ENCODE assay signal across 33 cellular contexts in genomic region chr18:69866250-69866649, GRCh38.
"Had no signal": no experiment of that assay in that cellular context is flagged by ENCODE, and none has a peak within 500 bp of the region (broad histone marks: within the 10 kb centered on the region; RNA-seq: fewer than 3 reads in every experiment).

No MANE protein-coding gene starts in this region.

- H3K27me3 ChIP-seq: breast epithelium, foreskin keratinocyte, heart left ventricle, left lung, sigmoid colon, thyroid gland, upper lobe of left lung, vagina had no signal

- DNase-seq: activated CD4-positive, alpha-beta T cell treated with anti-CD3 and anti-CD28 coated beads for 36 hours; activated CD4-positive, alpha-beta T cell treated with anti-CD3 and anti-CD28 coated beads, Interleukin-2, amount 50 U/mL, for 4 hours; activated CD4-positive, CD25-positive, alpha-beta regulatory T cell; activated naive CD4-positive, alpha-beta T cell; activated T-cell treated with anti-CD3 and anti-CD28 coated beads for 4 hours; activated T-cell treated with anti-CD3 and anti-CD28 coated beads, Interleukin-2, amount 50 U/mL, for 72 hours; central memory CD4-positive, alpha-beta T cell; endodermal cell; foreskin keratinocyte; heart left ventricle; kidney glomerular epithelial cell; left lung; lower lobe of right lung; mesenchymal stem cell; nucleus accumbens; psoas muscle; sigmoid colon; small intestine; stimulated activated CD4-positive, alpha-beta T cell treated with anti-CD3 and anti-CD28 coated beads, Interleukin-1b, Interleukin-23, amount 100 ng/mL, for 48 hours; stimulated activated CD4-positive, alpha-beta T cell treated with anti-CD3 and anti-CD28 coated beads, Interleukin-4, amount 100 ng/mL, for 4 hours; stimulated activated CD8-positive, alpha-beta memory T cell treated with anti-CD3 and anti-CD28 coated beads, Interleukin-4, amount 100 ng/mL, for 48 hours; stimulated activated naive CD8-positive, alpha-beta T cell treated with anti-CD3 and anti-CD28 coated beads, Interleukin-15, amount 100 ng/mL, for 72 hours; T-helper 17 cell; T1000; thyroid gland; upper lobe of left lung had no signal

- H3K9me3 ChIP-seq: breast epithelium, heart left ventricle, left lung, lower lobe of right lung, psoas muscle, sigmoid colon, thyroid gland, upper lobe of left lung, vagina had no signal

- ATAC-seq: activated CD4-positive, alpha-beta T cell treated with anti-CD3 and anti-CD28 coated beads for 36 hours; activated naive CD4-positive, alpha-beta T cell treated with anti-CD3 and anti-CD28 coated beads, Interleukin-2, amount 50 U/mL, for 72 hours; activated T-cell treated with anti-CD3 and anti-CD28 coated beads, Interleukin-2, amount 50 U/mL, for 72 hours; esophagus mucosa; foreskin keratinocyte; heart left ventricle; left lung; lower lobe of right lung; psoas muscle; stimulated activated memory B cell treated with anti-CD40 and anti-IgM and Interleukin-4, amounts not matched to agents 10 μg/mL and 1 μg/mL and 100 μg/mL, for 72 hours; stimulated activated naive CD8-positive, alpha-beta T cell treated with anti-CD3 and anti-CD28 coated beads, Interleukin-15, amount 100 ng/mL, for 72 hours; T-helper 17 cell had no signal

- H3K27ac Mint-ChIP-seq: activated CD4-positive, alpha-beta T cell treated with anti-CD3 and anti-CD28 coated beads for 36 hours; activated naive CD4-positive, alpha-beta T cell treated with anti-CD3 and anti-CD28 coated beads, Interleukin-2, amount 50 U/mL, for 72 hours; activated T-cell treated with anti-CD3 and anti-CD28 coated beads, Interleukin-2, amount 50 U/mL, for 72 hours; dendritic cell treated with granulocyte-macrophage colony-stimulating factor and Interleukin-4, amounts not matched to agents 40 ng/mL and 50 ng/mL, for 4 days; endodermal cell; stimulated activated memory B cell treated with anti-CD40 and anti-IgM and Interleukin-4, amounts not matched to agents 10 μg/mL and 1 μg/mL and 100 μg/mL, for 72 hours; stimulated activated naive CD8-positive, alpha-beta T cell treated with anti-CD3 and anti-CD28 coated beads, Interleukin-15, amount 100 ng/mL, for 72 hours; T-helper 17 cell had no signal

- H3K27me3 Mint-ChIP-seq: activated CD4-positive, alpha-beta T cell treated with anti-CD3 and anti-CD28 coated beads for 36 hours; dendritic cell treated with granulocyte-macrophage colony-stimulating factor and Interleukin-4, amounts not matched to agents 40 ng/mL and 50 ng/mL, for 4 days; stimulated activated memory B cell treated with anti-CD40 and anti-IgM and Interleukin-4, amounts not matched to agents 10 μg/mL and 1 μg/mL and 100 μg/mL, for 72 hours; stimulated activated naive CD8-positive, alpha-beta T cell treated with anti-CD3 and anti-CD28 coated beads, Interleukin-15, amount 100 ng/mL, for 72 hours; T-helper 17 cell had no signal

- H3K4me1 Mint-ChIP-seq: endodermal cell had no signal

- H3K27ac ChIP-seq: breast epithelium, foreskin keratinocyte, heart left ventricle, left lung, lower lobe of right lung, parathyroid adenoma, psoas muscle, sigmoid colon, thyroid gland, upper lobe of left lung, vagina had no signal

- H3K9me3 Mint-ChIP-seq: dendritic cell treated with granulocyte-macrophage colony-stimulating factor and Interleukin-4, amounts not matched to agents 40 ng/mL and 50 ng/mL, for 4 days; endodermal cell; stimulated activated memory B cell treated with anti-CD40 and anti-IgM and Interleukin-4, amounts not matched to agents 10 μg/mL and 1 μg/mL and 100 μg/mL, for 72 hours had no signal

- H3K36me3 Mint-ChIP-seq: stimulated activated memory B cell treated with anti-CD40 and anti-IgM and Interleukin-4, amounts not matched to agents 10 μg/mL and 1 μg/mL and 100 μg/mL, for 72 hours had no signal

- H3K4me3 Mint-ChIP-seq: activated CD4-positive, alpha-beta T cell treated with anti-CD3 and anti-CD28 coated beads for 36 hours; activated T-cell treated with anti-CD3 and anti-CD28 coated beads, Interleukin-2, amount 50 U/mL, for 72 hours; dendritic cell treated with granulocyte-macrophage colony-stimulating factor and Interleukin-4, amounts not matched to agents 40 ng/mL and 50 ng/mL, for 4 days; endodermal cell; stimulated activated memory B cell treated with anti-CD40 and anti-IgM and Interleukin-4, amounts not matched to agents 10 μg/mL and 1 μg/mL and 100 μg/mL, for 72 hours; stimulated activated naive CD8-positive, alpha-beta T cell treated with anti-CD3 and anti-CD28 coated beads, Interleukin-15, amount 100 ng/mL, for 72 hours; T-helper 17 cell had no signal
